In the genomic region with DNA sequence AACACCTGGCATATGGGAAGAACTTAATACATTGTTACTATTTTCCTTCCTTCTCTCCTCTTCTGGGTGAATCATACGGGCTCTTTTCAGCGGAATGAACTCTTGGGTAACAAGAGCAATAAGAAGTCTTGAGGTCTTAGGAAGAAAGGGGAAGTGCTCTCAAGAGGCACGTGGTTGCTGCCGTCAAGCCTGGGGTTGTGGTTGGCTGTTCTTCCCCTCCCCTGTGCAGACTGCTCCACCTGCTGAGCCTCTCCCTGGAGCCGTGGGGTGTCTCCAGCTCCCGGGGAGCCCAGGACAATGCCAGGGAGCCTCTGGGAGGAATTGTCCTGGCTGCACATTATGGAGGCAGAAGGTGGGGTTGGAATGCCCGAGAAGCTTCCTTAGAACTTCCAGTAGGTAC, we compare ENCODE assay signal across 8 cellular contexts. TPM values are rescaled to one million over a fixed set of nuclear protein-coding genes. Genes with fewer than 3 reads are reported as not detected.
DNase-seq lines count a peak whose midpoint lies in the region; ATAC-seq and FAIRE-seq lines count a peak whose summit lies in the region.

No MANE protein-coding gene starts in this region.

- H3K27ac Mint-ChIP-seq in activated naive CD4-positive, alpha-beta T cell treated with anti-CD3 and anti-CD28 coated beads for 36 hours: no peak overlapping the region

- no peaks in the 10 kb centered on the region for H3K27me3 Mint-ChIP-seq in activated naive CD4-positive, alpha-beta T cell treated with anti-CD3 and anti-CD28 coated beads for 36 hours (ENCODE audit: low read depth)

- intact Hi-C loops in activated naive CD4-positive, alpha-beta T cell treated with anti-CD3 and anti-CD28 coated beads for 36 hours (cut with micrococcal nuclease): no loop called here

- H3K4me3 Mint-ChIP-seq in activated naive CD4-positive, alpha-beta T cell treated with anti-CD3 and anti-CD28 coated beads for 36 hours: no peak overlapping the region

- ATAC-seq in GM18498 (IDR thresholded peaks at IDR 0.05; ENCODE audit: unreplicated experiment): peak; percentile 98
- ATAC-seq in GM21717 (IDR thresholded peaks at IDR 0.05; ENCODE audit: unreplicated experiment): peak; percentile 93

- no peaks in the 10 kb centered on the region for H3K9me3 Mint-ChIP-seq in activated naive CD4-positive, alpha-beta T cell treated with anti-CD3 and anti-CD28 coated beads for 36 hours

- peaks cover 16% of the 10 kb centered on the region for H3K4me1 Mint-ChIP-seq in activated naive CD4-positive, alpha-beta T cell treated with anti-CD3 and anti-CD28 coated beads for 36 hours (ENCODE audit: low read depth)

- no peak for FAIRE-seq in RCC 7860 (lab: Jason Lieb, UNC)

- no peaks in the 10 kb centered on the region for H3K36me3 Mint-ChIP-seq in activated naive CD4-positive, alpha-beta T cell treated with anti-CD3 and anti-CD28 coated beads for 36 hours (ENCODE audit: low read depth)

- DNase-seq in Kasumi-1 (lab: John Stamatoyannopoulos, UW) (peak; percentile 97 to 98), RCC 7860 (ENCODE audit: low spot score) (no peak), DMS53 treated with DMSO at 0.1 percent for 48 hours (lab: John Stamatoyannopoulos, UW; ENCODE audit: unreplicated experiment) (no peak), NCI-H1048 (lab: John Stamatoyannopoulos, UW) (no peak)
- peak; percentile 48 for DNase-seq in activated naive CD4-positive, alpha-beta T cell treated with anti-CD3 and anti-CD28 coated beads for 36 hours
- peak; percentile 46 for DNase-seq in stimulated activated CD8-positive, alpha-beta memory T cell treated with anti-CD3 and anti-CD28 coated beads, Interleukin-4, amount 100 ng/mL, for 48 hours

- CTCF ChIA-PET in activated naive CD4-positive, alpha-beta T cell treated with anti-CD3 and anti-CD28 coated beads for 36 hours (lab: Charles Lee): interaction anchor here (0.6 to 3.4 kb wide), 2 partner anchors 11 to 477 kb away, joined by 4 to 11 read pairs; no protein-coding TSS in a partner anchor

RNA-seq across cellular contexts. Expression of a gene that starts 19.4 kb away (rescaled TPM):
- 1 to 10 TPM; 1.2 to 2.0 TPM for total RNA-seq in activated naive CD4-positive, alpha-beta T cell treated with anti-CD3 and anti-CD28 coated beads for 36 hours

Comparison
In these comparisons a context has a peak if more than half of its experiments do, and no peak if none do; other contexts are left out.
1. DNase-seq: peak in Kasumi-1 (2 of 2), activated naive CD4-positive, alpha-beta T cell treated with anti-CD3 and anti-CD28 coated beads for 36 hours (single experiment) and stimulated activated CD8-positive, alpha-beta memory T cell treated with anti-CD3 and anti-CD28 coated beads, Interleukin-4, amount 100 ng/mL, for 48 hours (single experiment); none in RCC 7860 (single experiment), DMS53 treated with DMSO at 0.1 percent for 48 hours (single experiment) and NCI-H1048 (single experiment).